1 cellular context compared by ENCODE assay signal in the genomic region with DNA sequence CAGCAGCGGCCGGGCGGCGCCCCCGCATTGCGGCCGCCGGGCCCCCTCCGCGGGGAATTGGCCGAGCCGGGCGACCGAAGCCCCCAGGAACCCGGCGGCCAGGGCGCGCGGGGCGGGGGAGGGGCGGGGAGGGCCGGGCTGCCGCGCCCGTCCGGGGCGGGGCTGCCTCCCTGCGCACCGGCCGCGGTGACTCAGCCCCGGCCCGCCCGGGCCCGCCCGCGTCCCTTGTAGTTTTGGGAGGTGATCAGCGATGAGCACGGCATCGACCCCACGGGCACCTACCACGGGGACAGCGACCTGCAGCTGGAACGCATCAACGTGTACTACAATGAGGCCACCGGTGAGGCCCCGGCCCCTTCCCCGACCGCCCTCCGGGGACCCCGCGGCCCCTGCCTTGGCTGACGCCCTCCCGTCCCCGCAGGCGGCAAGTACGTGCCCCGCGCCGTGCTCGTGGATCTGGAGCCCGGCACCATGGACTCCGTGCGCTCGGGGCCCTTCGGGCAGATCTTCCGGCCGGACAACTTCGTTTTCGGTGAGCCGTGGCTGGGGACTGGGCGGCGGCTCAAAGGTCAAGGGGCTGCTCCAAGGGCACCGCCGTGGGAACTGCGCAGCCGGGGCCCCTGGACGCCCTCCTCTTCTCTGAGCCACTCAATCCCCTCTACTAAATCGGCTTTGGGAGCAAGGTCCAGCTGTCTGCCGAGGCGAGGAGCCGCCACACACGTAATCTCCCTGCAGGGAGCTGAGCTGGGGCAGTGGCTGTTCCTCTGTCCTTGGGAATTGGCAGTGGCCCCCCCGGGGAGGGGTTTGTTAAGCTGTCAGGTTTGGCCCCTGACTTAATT.
TF ChIP-seq lines count a peak whose summit lies in the region.

No MANE protein-coding gene starts in this region.

TF ChIP-seq in HepG2, 621 proteins besides CTCF, POLR2A, EP300 and RAD21 (continued from another document and continues in another):
- TF ChIP-seq GPBP1L1 (CRISPR knock-in tag; IDR thresholded peaks at IDR 0.05) = no peak
- no peak for TF ChIP-seq MXD3 (CRISPR knock-in tag; IDR thresholded peaks at IDR 0.05)
- TF ChIP-seq SOX5 (CRISPR knock-in tag; IDR thresholded peaks at IDR 0.05; ENCODE audit: borderline replicate concordance) = no peak
- TF ChIP-seq LRRFIP1 (CRISPR knock-in tag; conservative IDR thresholded peaks at IDR 0.05) = no peak
- TF ChIP-seq KLF16 (CRISPR knock-in tag; IDR thresholded peaks at IDR 0.05) = peak in 1 of 2 experiments; percentile 71; a peak in 2 of 4 replicates
- TF ChIP-seq PCBP2 (optimal IDR thresholded peaks at IDR 0.05; ENCODE audit: low read depth, low read length, poor library complexity, severe bottlenecking) = no peak
- TF ChIP-seq ZBTB33 (CRISPR knock-in tag; IDR thresholded peaks at IDR 0.05) = no peak
- TF ChIP-seq, protein P1, sequence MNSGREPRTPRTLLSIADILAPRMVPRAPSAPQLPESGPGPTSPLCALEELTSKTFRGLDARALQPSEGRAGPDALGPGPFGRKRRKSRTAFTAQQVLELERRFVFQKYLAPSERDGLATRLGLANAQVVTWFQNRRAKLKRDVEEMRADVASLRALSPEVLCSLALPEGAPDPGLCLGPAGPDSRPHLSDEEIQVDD (CRISPR knock-in tag; IDR thresholded peaks at IDR 0.05; ENCODE audit: borderline replicate concordance) = no peak
- TF ChIP-seq HMGXB3 (CRISPR knock-in tag; IDR thresholded peaks at IDR 0.05; ENCODE audit: borderline replicate concordance) = peak; percentile 43; the same call in 1 of the 2 replicates
- TF ChIP-seq, protein P2, sequence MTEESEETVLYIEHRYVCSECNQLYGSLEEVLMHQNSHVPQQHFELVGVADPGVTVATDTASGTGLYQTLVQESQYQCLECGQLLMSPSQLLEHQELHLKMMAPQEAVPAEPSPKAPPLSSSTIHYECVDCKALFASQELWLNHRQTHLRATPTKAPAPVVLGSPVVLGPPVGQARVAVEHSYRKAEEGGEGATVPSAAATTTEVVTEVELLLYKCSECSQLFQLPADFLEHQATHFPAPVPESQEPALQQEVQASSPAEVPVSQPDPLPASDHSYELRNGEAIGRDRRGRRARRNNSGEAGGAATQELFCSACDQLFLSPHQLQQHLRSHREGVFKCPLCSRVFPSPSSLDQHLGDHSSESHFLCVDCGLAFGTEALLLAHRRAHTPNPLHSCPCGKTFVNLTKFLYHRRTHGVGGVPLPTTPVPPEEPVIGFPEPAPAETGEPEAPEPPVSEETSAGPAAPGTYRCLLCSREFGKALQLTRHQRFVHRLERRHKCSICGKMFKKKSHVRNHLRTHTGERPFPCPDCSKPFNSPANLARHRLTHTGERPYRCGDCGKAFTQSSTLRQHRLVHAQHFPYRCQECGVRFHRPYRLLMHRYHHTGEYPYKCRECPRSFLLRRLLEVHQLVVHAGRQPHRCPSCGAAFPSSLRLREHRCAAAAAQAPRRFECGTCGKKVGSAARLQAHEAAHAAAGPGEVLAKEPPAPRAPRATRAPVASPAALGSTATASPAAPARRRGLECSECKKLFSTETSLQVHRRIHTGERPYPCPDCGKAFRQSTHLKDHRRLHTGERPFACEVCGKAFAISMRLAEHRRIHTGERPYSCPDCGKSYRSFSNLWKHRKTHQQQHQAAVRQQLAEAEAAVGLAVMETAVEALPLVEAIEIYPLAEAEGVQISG (CRISPR knock-in tag; IDR thresholded peaks at IDR 0.05) = peak; percentile 63; the same call in 1 of the 2 replicates
- no peak for TF ChIP-seq U2AF2 (IDR thresholded peaks at IDR 0.05; ENCODE audit: low read depth, low read length)
- peak; percentile 53; the same call in 1 of the 2 replicates for TF ChIP-seq HDAC2 (CRISPR knock-in tag; IDR thresholded peaks at IDR 0.05)
- TF ChIP-seq NR2F1 (CRISPR knock-in tag; IDR thresholded peaks at IDR 0.05) = peak; percentile 41 to 65; a peak in 3 of 4 replicates
- TF ChIP-seq ZNF430 (CRISPR knock-in tag; IDR thresholded peaks at IDR 0.05) = peak; percentile 55
- TF ChIP-seq, protein P3, sequence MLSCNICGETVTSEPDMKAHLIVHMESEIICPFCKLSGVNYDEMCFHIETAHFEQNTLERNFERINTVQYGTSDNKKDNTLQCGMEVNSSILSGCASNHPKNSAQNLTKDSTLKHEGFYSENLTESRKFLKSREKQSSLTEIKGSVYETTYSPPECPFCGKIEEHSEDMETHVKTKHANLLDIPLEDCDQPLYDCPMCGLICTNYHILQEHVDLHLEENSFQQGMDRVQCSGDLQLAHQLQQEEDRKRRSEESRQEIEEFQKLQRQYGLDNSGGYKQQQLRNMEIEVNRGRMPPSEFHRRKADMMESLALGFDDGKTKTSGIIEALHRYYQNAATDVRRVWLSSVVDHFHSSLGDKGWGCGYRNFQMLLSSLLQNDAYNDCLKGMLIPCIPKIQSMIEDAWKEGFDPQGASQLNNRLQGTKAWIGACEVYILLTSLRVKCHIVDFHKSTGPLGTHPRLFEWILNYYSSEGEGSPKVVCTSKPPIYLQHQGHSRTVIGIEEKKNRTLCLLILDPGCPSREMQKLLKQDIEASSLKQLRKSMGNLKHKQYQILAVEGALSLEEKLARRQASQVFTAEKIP (CRISPR knock-in tag; IDR thresholded peaks at IDR 0.05; ENCODE audit: borderline replicate concordance) = no peak
- no peak for TF ChIP-seq THAP8 (CRISPR knock-in tag; IDR thresholded peaks at IDR 0.05; ENCODE audit: borderline replicate concordance)
- TF ChIP-seq ZNF557 (CRISPR knock-in tag; IDR thresholded peaks at IDR 0.05) = no peak
- TF ChIP-seq RFXANK (CRISPR knock-in tag; IDR thresholded peaks at IDR 0.05) = no peak
- peak; percentile 13; the same call in 1 of the 2 replicates for TF ChIP-seq ZNF563 (CRISPR knock-in tag; IDR thresholded peaks at IDR 0.05)
- no peak for TF ChIP-seq SYNCRIP (IDR thresholded peaks at IDR 0.05; ENCODE audit: insufficient read depth, low read depth, low read length)
- peak; percentile 87 for TF ChIP-seq RBFOX2 (IDR thresholded peaks at IDR 0.05; ENCODE audit: low read depth, low read length)
- no peak for TF ChIP-seq NFRKB (IDR thresholded peaks at IDR 0.05)
- TF ChIP-seq, protein P4, sequence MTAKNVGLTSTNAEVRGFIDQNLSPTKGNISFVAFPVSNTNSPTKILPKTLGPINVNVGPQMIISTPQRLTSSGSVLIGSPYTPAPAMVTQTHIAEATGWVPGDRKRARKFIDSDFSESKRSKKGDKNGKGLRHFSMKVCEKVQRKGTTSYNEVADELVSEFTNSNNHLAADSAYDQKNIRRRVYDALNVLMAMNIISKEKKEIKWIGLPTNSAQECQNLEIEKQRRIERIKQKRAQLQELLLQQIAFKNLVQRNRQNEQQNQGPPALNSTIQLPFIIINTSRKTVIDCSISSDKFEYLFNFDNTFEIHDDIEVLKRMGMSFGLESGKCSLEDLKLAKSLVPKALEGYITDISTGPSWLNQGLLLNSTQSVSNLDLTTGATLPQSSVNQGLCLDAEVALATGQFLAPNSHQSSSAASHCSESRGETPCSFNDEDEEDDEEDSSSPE (CRISPR knock-in tag; IDR thresholded peaks at IDR 0.05) = no peak
- TF ChIP-seq RAD51 (IDR thresholded peaks at IDR 0.05; ENCODE audit: borderline replicate concordance) = no peak
- TF ChIP-seq MAFF (IDR thresholded peaks at IDR 0.05; ENCODE audit: low read depth, low read length) = no peak
- TF ChIP-seq MLLT10 (CRISPR knock-in tag; IDR thresholded peaks at IDR 0.05) = no peak
- no peak for TF ChIP-seq ATRX (CRISPR knock-in tag; IDR thresholded peaks at IDR 0.05; ENCODE audit: borderline replicate concordance)
- 0 out of 2 replicates have a peak, but pooled peaks have one; percentile 55 for TF ChIP-seq SMAD9 (CRISPR knock-in tag; IDR thresholded peaks at IDR 0.05)
- TF ChIP-seq REXO4 (CRISPR knock-in tag; IDR thresholded peaks at IDR 0.05; ENCODE audit: borderline replicate concordance) = no peak
- no peak for TF ChIP-seq ZNF17 (CRISPR knock-in tag; IDR thresholded peaks at IDR 0.05)
- TF ChIP-seq TRIM24 (CRISPR knock-in tag; IDR thresholded peaks at IDR 0.05) = no peak
- peak; percentile 91 for TF ChIP-seq U2AF1 (optimal IDR thresholded peaks at IDR 0.05; ENCODE audit: low read depth, low read length)
- TF ChIP-seq ZNF513 (CRISPR knock-in tag; conservative IDR thresholded peaks at IDR 0.05) = no peak
- TF ChIP-seq ZNF33B (CRISPR knock-in tag; IDR thresholded peaks at IDR 0.05) = peak; percentile 86; the same call in 1 of the 2 replicates
- no peak for TF ChIP-seq TCF7 (IDR thresholded peaks at IDR 0.05; ENCODE audit: low read depth)
